In the genomic region with DNA sequence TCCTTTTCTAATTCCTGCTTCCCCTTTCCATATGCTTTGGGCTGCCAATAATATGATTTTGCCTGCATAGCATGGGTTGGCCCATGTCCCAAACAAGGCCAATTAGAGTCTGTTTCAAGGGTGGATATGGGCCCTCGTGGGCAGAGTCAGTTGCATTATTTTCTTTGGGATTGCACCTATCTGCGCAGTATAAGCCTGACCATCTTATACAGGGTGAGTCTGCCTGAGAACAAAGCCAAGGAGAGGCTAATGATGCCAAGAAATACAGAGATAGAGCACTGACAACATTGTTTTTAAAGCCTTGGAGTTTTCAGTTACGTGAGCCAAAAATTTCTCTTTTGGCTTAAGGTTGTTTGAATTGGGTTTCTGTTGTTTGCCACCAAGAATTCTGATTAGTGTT, we compare ENCODE assay signal across 25 cellular contexts. TPM values are rescaled to one million over a fixed set of nuclear protein-coding genes. Genes with fewer than 3 reads are reported as not detected.
DNase-seq lines count a peak whose midpoint lies in the region; ATAC-seq, FAIRE-seq and TF ChIP-seq lines count a peak whose summit lies in the region.
"Had no signal": no experiment of that assay in that cellular context is flagged by ENCODE, and none has a peak within 500 bp of the region (broad histone marks: within the 10 kb centered on the region; RNA-seq: fewer than 3 reads in every experiment).

No MANE protein-coding gene starts in this region.

- WGBS in K562 (ENCODE audit: insufficient coverage, low coverage, missing lambda C conversion rate), result 80% methylated on average over 3 of the region's 3 CpGs
- WGBS in thyroid gland, 2 donors, result 31 to 35% methylated on average over 3 of the region's 3 CpGs
- 52 to 57% methylated on average over 3 of the region's 3 CpGs for WGBS in lower leg skin, 2 donors

- ATAC-seq in K562 (no peak), HG02798 (IDR thresholded peaks at IDR 0.05; ENCODE audit: poor library complexity, unreplicated experiment) (no peak)
- ATAC-seq in natural killer cell treated with Interleukin-12 subunit alpha and Interleukin-12 subunit beta and Interleukin-15 and Interleukin-18, amount 100 ng/mL, for 72 hours, result no peak
- ATAC-seq: GM12878 had no signal

- H3K36me3 Mint-ChIP-seq in activated naive CD8-positive, alpha-beta T cell, result no peaks in the 10 kb centered on the region
- H3K36me3 Mint-ChIP-seq in activated naive CD8-positive, alpha-beta T cell treated with anti-CD3 and anti-CD28 coated beads for 36 hours, result no peaks in the 10 kb centered on the region
- no peaks in the 10 kb centered on the region for H3K36me3 Mint-ChIP-seq in natural killer cell treated with Interleukin-12 subunit alpha and Interleukin-12 subunit beta and Interleukin-15 and Interleukin-18, amount 100 ng/mL, for 72 hours
- H3K36me3 Mint-ChIP-seq: CD8-positive, alpha-beta memory T cell; IgD-negative memory B cell had no signal

- no peak overlapping the region for H3K4me3 Mint-ChIP-seq in activated naive CD8-positive, alpha-beta T cell
- H3K4me3 Mint-ChIP-seq in activated naive CD8-positive, alpha-beta T cell treated with anti-CD3 and anti-CD28 coated beads for 36 hours, result no peak overlapping the region
- no peak overlapping the region for H3K4me3 Mint-ChIP-seq in natural killer cell treated with Interleukin-12 subunit alpha and Interleukin-12 subunit beta and Interleukin-15 and Interleukin-18, amount 100 ng/mL, for 72 hours
- H3K4me3 Mint-ChIP-seq: CD8-positive, alpha-beta memory T cell; IgD-negative memory B cell had no signal

- POLR2A ChIA-PET in K562 (lab: Yijun Ruan, JAX), result interaction anchor here (1.5 kb wide), 1 partner anchor 9 kb away, joined by 3 read pairs; no protein-coding TSS in a partner anchor

- H4K20me1 ChIP-seq in K562 (replicated peaks; ENCODE audit: control insufficient read depth, insufficient read depth, low read length), result no peaks in the 10 kb centered on the region
- H4K20me1 ChIP-seq: BLaER1 had no signal

- peak overlapping the region; percentile 37; the same call in 1 of the 2 replicates for H2AFZ ChIP-seq in K562 (ENCODE audit: low read depth, low read length)
- H2AFZ ChIP-seq: PC-9 had no signal

- DNase-seq in activated naive CD8-positive, alpha-beta T cell treated with anti-CD3 and anti-CD28 coated beads for 36 hours, result no peak
- DNase-seq in K562 (ENCODE audit: extremely low read depth in 1 of 4, low spot score in 3 of 4) (no peak), fibroblast of pulmonary artery (ENCODE audit: low read depth) (peak; percentile 66), thyroid gland (peak in 1 of 2 donors; percentile 8), lower leg skin (ENCODE audit: low spot score in 2 of 2) (no peak)
- DNase-seq in natural killer cell treated with Interleukin-12 subunit alpha and Interleukin-12 subunit beta and Interleukin-15 and Interleukin-18, amount 100 ng/mL, for 72 hours (ENCODE audit: low spot score), result no peak
- DNase-seq: CD8-positive, alpha-beta memory T cell; DMS79 treated with DMSO at 0.1 percent for 48 hours; HCEC 1CT; NCI-H1436; NCI-H2029 treated with DMSO at 0.1 percent for 48 hours; NCI-H2171 treated with DMSO at 0.1 percent for 48 hours; NCI-H510A; NCI-H774; PC-9 had no signal

- TF ChIP-seq EP300 in K562 (IDR thresholded peaks at IDR 0.05; ENCODE audit: low read length), result no peak

- H3K79me2 ChIP-seq in K562 (ENCODE audit: control insufficient read depth, insufficient read depth, low read length), result no peaks in the 10 kb centered on the region

- no peak overlapping the region for H3K4me2 ChIP-seq in K562 (ENCODE audit: insufficient read depth, low read length)
- H3K4me2 ChIP-seq: BLaER1, PC-9 had no signal

- no peak for FAIRE-seq in K562 (lab: Jason Lieb, UNC)
- FAIRE-seq: D721Med, GM12878, HTR-8/SVneo had no signal

- H3K4me1 ChIP-seq in K562 (replicated peaks in 1 of 2; ENCODE audit: control insufficient read depth in 2 of 2, insufficient read depth in 2 of 2, low read length in 2 of 2) (peaks cover 4 to 27% of the 10 kb centered on the region in 2 experiments; a peak in 4 of 5 replicates), thyroid gland (peaks cover 27 to 42% of the 10 kb centered on the region in 2 donors)
- H3K4me1 ChIP-seq: BLaER1 had no signal

- intact Hi-C loops in K562 (cut with micrococcal nuclease) (no loop called here), thyroid gland (cut with DNase I) (no loop called here), lower leg skin (cut with DNase I; ENCODE audit: low total_unique reads) (no loop called here)

- in situ Hi-C loops in K562 (cut with MboI), result no loop called here

- H3K27me3 Mint-ChIP-seq in activated naive CD8-positive, alpha-beta T cell, result peaks cover 1% of the 10 kb centered on the region
- H3K27me3 Mint-ChIP-seq in activated naive CD8-positive, alpha-beta T cell treated with anti-CD3 and anti-CD28 coated beads for 36 hours, result no peaks in the 10 kb centered on the region
- peaks cover 17 to 24% of the 10 kb centered on the region in 2 donors for H3K27me3 Mint-ChIP-seq in natural killer cell treated with Interleukin-12 subunit alpha and Interleukin-12 subunit beta and Interleukin-15 and Interleukin-18, amount 100 ng/mL, for 72 hours

- H3K4me1 Mint-ChIP-seq in activated naive CD8-positive, alpha-beta T cell (ENCODE audit: low read depth), result peaks cover 3% of the 10 kb centered on the region
- peaks cover 4% of the 10 kb centered on the region for H3K4me1 Mint-ChIP-seq in activated naive CD8-positive, alpha-beta T cell treated with anti-CD3 and anti-CD28 coated beads for 36 hours
- H3K4me1 Mint-ChIP-seq in natural killer cell treated with Interleukin-12 subunit alpha and Interleukin-12 subunit beta and Interleukin-15 and Interleukin-18, amount 100 ng/mL, for 72 hours (ENCODE audit: low read depth in 2 of 2), result peaks cover 0 to 1% of the 10 kb centered on the region in 2 donors
- H3K4me1 Mint-ChIP-seq: IgD-negative memory B cell had no signal

- no TSS peak for BruUV-seq in K562 (replicated peaks; lab: Mats Ljungman, UMichigan)

- no peaks in the 10 kb centered on the region for H3K9me1 ChIP-seq in K562 (ENCODE audit: control insufficient read depth, insufficient read depth, low read length)

- CTCF ChIA-PET in K562 (lab: Yijun Ruan, JAX; ENCODE audit: low intra/inter-chr PET ratio), result no interaction called here

- H3K27me3 ChIP-seq in K562 (ENCODE audit: control insufficient read depth in 2 of 2, insufficient read depth in 2 of 2, low read length in 2 of 2), result no peaks in the 10 kb centered on the region
- H3K27me3 ChIP-seq in thyroid gland, result no peaks in the 10 kb centered on the region
- H3K27me3 ChIP-seq: BLaER1 had no signal

- no peak for TF ChIP-seq CTCF in K562 (IDR thresholded peaks at IDR 0.05 in 2 of 3, conservative IDR thresholded peaks at IDR 0.05 in 1 of 3; ENCODE audit: insufficient read depth in 2 of 3, low read depth in 1 of 3, low read length in 3 of 3)
- no peak for TF ChIP-seq CTCF in fibroblast of pulmonary artery (IDR thresholded peaks at IDR 0.05; ENCODE audit: low read length, missing control alignments)
- no peak for TF ChIP-seq CTCF in thyroid gland (IDR thresholded peaks at IDR 0.05)
- no peak for TF ChIP-seq CTCF in lower leg skin (IDR thresholded peaks at IDR 0.05)

- H3K9me3 ChIP-seq in K562 (replicated peaks; ENCODE audit: control insufficient read depth, insufficient read depth, low read depth, low read length) (no peaks in the 10 kb centered on the region), thyroid gland (no peaks in the 10 kb centered on the region)
- H3K9me3 ChIP-seq: BLaER1 had no signal

- TF ChIP-seq RAD21 in K562 (CRISPR knock-in tag; conservative IDR thresholded peaks at IDR 0.05 in 1 of 2, IDR thresholded peaks at IDR 0.05 in 1 of 2), result no peak

- H3K27ac ChIP-seq in K562 (ENCODE audit: extremely low read depth, low read depth, low read length) (no peak overlapping the region), thyroid gland (peak overlapping the region in 2 of 3 donors; percentile 7 to 46)
- H3K27ac ChIP-seq: BLaER1, HL-60, PC-9 had no signal

- H3K27ac Mint-ChIP-seq in activated naive CD8-positive, alpha-beta T cell, result peak overlapping the region; percentile 51
- H3K27ac Mint-ChIP-seq in activated naive CD8-positive, alpha-beta T cell treated with anti-CD3 and anti-CD28 coated beads for 36 hours, result no peak overlapping the region
- H3K27ac Mint-ChIP-seq in natural killer cell treated with Interleukin-12 subunit alpha and Interleukin-12 subunit beta and Interleukin-15 and Interleukin-18, amount 100 ng/mL, for 72 hours, result no peak overlapping the region
- H3K27ac Mint-ChIP-seq: CD8-positive, alpha-beta memory T cell; IgD-negative memory B cell had no signal

- H3K9me3 Mint-ChIP-seq in activated naive CD8-positive, alpha-beta T cell (ENCODE audit: low read depth), result no peaks in the 10 kb centered on the region
- H3K9me3 Mint-ChIP-seq in activated naive CD8-positive, alpha-beta T cell treated with anti-CD3 and anti-CD28 coated beads for 36 hours, result no peaks in the 10 kb centered on the region
- no peaks in the 10 kb centered on the region for H3K9me3 Mint-ChIP-seq in natural killer cell treated with Interleukin-12 subunit alpha and Interleukin-12 subunit beta and Interleukin-15 and Interleukin-18, amount 100 ng/mL, for 72 hours

- no peak overlapping the region for H3K9ac ChIP-seq in K562 (ENCODE audit: insufficient read depth in 1 of 2, low read depth in 2 of 2, low read length in 2 of 2)
- H3K9ac ChIP-seq: BLaER1 had no signal

- H3K4me3 ChIP-seq in K562 (no peak overlapping the region), fibroblast of pulmonary artery (replicated peaks; ENCODE audit: low read depth, low read length) (no peak overlapping the region), thyroid gland (replicated peaks in 1 of 3) (no peak overlapping the region), lower leg skin (ENCODE audit: low read depth, poor library complexity, severe bottlenecking) (no peak overlapping the region)
- H3K4me3 ChIP-seq: BLaER1, GM12878, PC-9 had no signal

- no peak for TF ChIP-seq POLR2A in K562 (conservative IDR thresholded peaks at IDR 0.05)
- no peak for TF ChIP-seq POLR2A in thyroid gland (IDR thresholded peaks at IDR 0.05)
- no peak for TF ChIP-seq POLR2A in lower leg skin (IDR thresholded peaks at IDR 0.05)

- no peaks in the 10 kb centered on the region for H3K36me3 ChIP-seq in K562 (ENCODE audit: control insufficient read depth, insufficient read depth, low read length)
- H3K36me3 ChIP-seq in thyroid gland, result no peaks in the 10 kb centered on the region
- H3K36me3 ChIP-seq: BLaER1 had no signal

RNA-seq across cellular contexts. Expression of a gene that starts 18.6 kb away (rescaled TPM):
- total RNA-seq in activated naive CD8-positive, alpha-beta T cell treated with anti-CD3 and anti-CD28 coated beads for 36 hours, result not detected
- not detected in 2 replicates for total RNA-seq in K562 (2011; cell fraction: chromatin; rRNA removed; ENCODE audit: low replicate concordance)
- not detected in 2 replicates for total RNA-seq in K562 (2011; cell fraction: nucleolus; rRNA removed)
- not detected in 2 replicates for total RNA-seq in K562 (2011; cell fraction: nucleoplasm; rRNA removed)
- total RNA-seq in K562 (2014; rRNA removed), result 0.18 TPM in 1 of 2 replicates, not detected in the other
- total RNA-seq in K562 (2014; rRNA removed; fragmentation: Illumina TruSeq; extraction: Trizol), result 0.07 and 0.16 TPM in 2 replicates
- not detected in 2 replicates for total RNA-seq in K562 (2015; rRNA removed; fragmentation: Illumina TruSeq; extraction: Trizol)
- not detected in 2 replicates for total RNA-seq in K562 (2021)
- polyA plus RNA-seq in K562 (2011; rRNA removed), result 0.04 and 0.08 TPM in 2 replicates
- polyA plus RNA-seq in K562 (2011; cell fraction: cytosol; rRNA removed), result 0.09 TPM in 1 of 2 replicates, not detected in the other
- not detected in 2 replicates for polyA plus RNA-seq in K562 (2011; cell fraction: nucleus; rRNA removed)
- polyA plus RNA-seq in K562 (2012), result 0.06 TPM in 1 of 2 replicates, not detected in the other
- 0.14 and 0.18 TPM in 2 replicates for polyA plus RNA-seq in K562 (2014; fragmentation: Illumina TruSeq; extraction: Trizol)
- under 1 TPM in 1 of 2 experiments, not detected in 1; 0.04 TPM for polyA plus RNA-seq in K562 (2014; fragmentation: Nextera tagmentation; extraction: Ambion mirVana)
- polyA plus RNA-seq in K562 (2014; rRNA removed), result 0.18 TPM in 1 of 2 replicates, not detected in the other
- not detected in 2 replicates for polyA minus RNA-seq in K562 (2011; rRNA and poly(A)+ RNA removed)
- not detected in 2 replicates for polyA minus RNA-seq in K562 (2011; cell fraction: cytosol; rRNA and poly(A)+ RNA removed)
- not detected in 2 replicates for polyA minus RNA-seq in K562 (2011; cell fraction: nucleus; rRNA and poly(A)+ RNA removed)
- not detected for total RNA-seq in thyroid gland
- not detected for total RNA-seq in natural killer cell treated with Interleukin-12 subunit alpha and Interleukin-12 subunit beta and Interleukin-15 and Interleukin-18, amount 100 ng/mL, for 72 hours
- total RNA-seq in lower leg skin, result not detected
- total RNA-seq: A172; CD8-positive, alpha-beta memory T cell; G401; GM12878; PC-9 had no signal
- polyA plus RNA-seq: CD8-positive, alpha-beta memory T cell; IgD-negative memory B cell had no signal

RNA-seq across cellular contexts. Expression of a gene that starts 54.5 kb away (rescaled TPM):
- 10 to 100 TPM; 15.0 to 20.0 TPM for total RNA-seq in activated naive CD8-positive, alpha-beta T cell treated with anti-CD3 and anti-CD28 coated beads for 36 hours
- 97.5 and 111 TPM in 2 replicates for total RNA-seq in K562 (2011; cell fraction: chromatin; rRNA removed; ENCODE audit: low replicate concordance)
- total RNA-seq in K562 (2011; cell fraction: nucleolus; rRNA removed), result 52.4 and 62.2 TPM in 2 replicates
- total RNA-seq in K562 (2011; cell fraction: nucleoplasm; rRNA removed), result 116 and 133 TPM in 2 replicates
- total RNA-seq in K562 (2014; rRNA removed) (24.2 and 32.0 TPM in 2 replicates), K562 (2014; rRNA removed; fragmentation: Illumina TruSeq; extraction: Trizol) (39.8 and 49.1 TPM in 2 replicates), K562 (2015; rRNA removed; fragmentation: Illumina TruSeq; extraction: Trizol) (39.1 and 43.0 TPM in 2 replicates), K562 (2021) (36.9 and 38.6 TPM in 2 replicates), thyroid gland (10 to 100 TPM; 29.4 to 42.2 (median 33.7) TPM), lower leg skin (10 to 100 TPM; 10.1 to 25.4 (median 14.1) TPM)
- polyA plus RNA-seq in K562 (2011; rRNA removed) (49.8 and 66.2 TPM in 2 replicates), K562 (2014; fragmentation: Illumina TruSeq; extraction: Trizol) (38.1 and 41.2 TPM in 2 replicates), K562 (2014; fragmentation: Nextera tagmentation; extraction: Ambion mirVana) (1 to 10 TPM; 3.0 to 4.7 TPM), K562 (2014; rRNA removed) (25.8 and 27.8 TPM in 2 replicates)
- 23.6 and 44.4 TPM in 2 replicates for polyA plus RNA-seq in K562 (2011; cell fraction: cytosol; rRNA removed)
- polyA plus RNA-seq in K562 (2011; cell fraction: nucleus; rRNA removed), result 23.0 and 26.5 TPM in 2 replicates
- polyA plus RNA-seq in K562 (2012), result 25.8 and 29.0 TPM in 2 replicates
- 97.0 and 108 TPM in 2 replicates for polyA minus RNA-seq in K562 (2011; rRNA and poly(A)+ RNA removed)
- polyA minus RNA-seq in K562 (2011; cell fraction: cytosol; rRNA and poly(A)+ RNA removed), result 37.2 and 52.1 TPM in 2 replicates
- 21.0 and 34.7 TPM in 2 replicates for polyA minus RNA-seq in K562 (2011; cell fraction: nucleus; rRNA and poly(A)+ RNA removed)
- 10 to 100 TPM; 18.0 to 21.2 TPM for total RNA-seq in natural killer cell treated with Interleukin-12 subunit alpha and Interleukin-12 subunit beta and Interleukin-15 and Interleukin-18, amount 100 ng/mL, for 72 hours
